Comparison of ENCODE assay signal across 1 cellular context in genomic region chr1:2348346-2349275, GRCh38.
TF ChIP-seq lines count a peak whose summit lies in the region.

No MANE protein-coding gene starts in this region.

TF ChIP-seq in H1, 55 proteins besides CTCF, POLR2A, EP300 and RAD21:
- TF ChIP-seq TEAD4 (IDR thresholded peaks at IDR 0.05; ENCODE audit: low read depth, low read length) (no peak), SAP30 (IDR thresholded peaks at IDR 0.05; ENCODE audit: insufficient read depth, insufficient replicate concordance, low read length) (no peak), MAFK (IDR thresholded peaks at IDR 0.05; ENCODE audit: low read depth, low read length) (no peak), NANOG (IDR thresholded peaks at IDR 0.05; ENCODE audit: insufficient read depth, low read depth, low read length, poor library complexity, severe bottlenecking) (no peak), CHD1 (IDR thresholded peaks at IDR 0.05; ENCODE audit: low read depth, low read length) (no peak), FOSL1 (IDR thresholded peaks at IDR 0.05; ENCODE audit: insufficient read depth, low read depth, low read length) (no peak)
